Comparison of ENCODE assay signal across 19 cellular contexts in the genomic region with DNA sequence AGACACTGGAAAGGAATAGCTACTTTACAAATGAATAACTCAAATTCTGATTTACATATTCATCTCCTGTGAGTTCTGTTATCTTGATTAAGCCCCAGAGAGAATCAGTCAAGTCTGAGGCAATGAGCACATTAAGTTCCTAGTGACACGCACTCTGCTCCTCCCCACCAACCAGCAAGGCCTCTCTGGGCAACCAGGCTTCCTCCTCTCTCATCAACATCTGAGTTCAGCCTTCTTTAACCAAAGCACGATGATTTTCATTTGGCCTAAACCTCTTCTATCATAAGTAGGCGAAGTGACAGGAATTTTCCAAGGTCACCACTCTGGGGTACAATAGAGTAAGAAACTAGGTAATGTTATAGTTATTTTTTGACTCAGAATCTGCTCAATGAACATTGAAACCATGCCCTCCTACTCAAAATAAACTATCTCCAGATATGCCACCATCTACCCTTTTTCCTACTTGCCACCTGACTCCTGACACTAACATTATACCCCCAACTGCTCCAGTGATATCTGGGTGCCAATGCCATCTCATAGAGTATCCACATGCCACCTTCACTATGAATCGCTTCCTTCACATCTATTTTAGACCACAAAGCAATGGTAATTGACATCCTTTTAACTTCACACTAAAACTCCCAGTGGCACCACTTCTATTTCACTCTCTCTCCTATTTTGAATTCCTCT.
DNase-seq lines count a peak whose midpoint lies in the region; ATAC-seq lines count a peak whose summit lies in the region.
"Had no signal": no experiment of that assay in that cellular context is flagged by ENCODE, and none has a peak within 500 bp of the region (broad histone marks: within the 10 kb centered on the region; RNA-seq: fewer than 3 reads in every experiment).

No MANE protein-coding gene starts in this region.

- H3K36me3 Mint-ChIP-seq in activated CD4-positive, alpha-beta T cell treated with anti-CD3 and anti-CD28 coated beads, Interleukin-2, amount 10 ng/mL, durations not matched to agents 7 days and 5 days (ENCODE audit: low read depth) = peaks cover 3% of the 10 kb centered on the region
- no peaks in the 10 kb centered on the region for H3K36me3 Mint-ChIP-seq in activated T-cell treated with anti-CD3 and anti-CD28 coated beads, Interleukin-2, amount 50 U/mL, for 4 hours (ENCODE audit: insufficient read depth)
- no peaks in the 10 kb centered on the region for H3K36me3 Mint-ChIP-seq in naive thymus-derived CD8-positive, alpha-beta T cell

- peaks cover 19% of the 10 kb centered on the region for H3K9me3 Mint-ChIP-seq in activated CD4-positive, alpha-beta T cell treated with anti-CD3 and anti-CD28 coated beads, Interleukin-2, amount 10 ng/mL, durations not matched to agents 7 days and 5 days
- no peaks in the 10 kb centered on the region for H3K9me3 Mint-ChIP-seq in activated T-cell treated with anti-CD3 and anti-CD28 coated beads, Interleukin-2, amount 50 U/mL, for 4 hours
- H3K9me3 Mint-ChIP-seq in naive thymus-derived CD8-positive, alpha-beta T cell = peaks cover 0 to 5% (median 0%) of the 10 kb centered on the region in 9 donors
- H3K9me3 Mint-ChIP-seq: effector memory CD8-positive, alpha-beta T cell; GM23338 had no signal

- no peak overlapping the region for H3K27ac Mint-ChIP-seq in activated CD4-positive, alpha-beta T cell treated with anti-CD3 and anti-CD28 coated beads, Interleukin-2, amount 10 ng/mL, durations not matched to agents 7 days and 5 days
- H3K27ac Mint-ChIP-seq in naive thymus-derived CD8-positive, alpha-beta T cell = peak overlapping the region in 7 of 10 donors; percentile 1 to 85 (median 20)
- H3K27ac Mint-ChIP-seq: effector memory CD8-positive, alpha-beta T cell; GM23338 had no signal

- H3K4me1 Mint-ChIP-seq in activated CD4-positive, alpha-beta T cell treated with anti-CD3 and anti-CD28 coated beads, Interleukin-2, amount 10 ng/mL, durations not matched to agents 7 days and 5 days = peaks cover 18% of the 10 kb centered on the region
- H3K4me1 Mint-ChIP-seq in activated T-cell treated with anti-CD3 and anti-CD28 coated beads, Interleukin-2, amount 50 U/mL, for 4 hours (ENCODE audit: low read depth) = peaks cover 50% of the 10 kb centered on the region
- peaks cover 8 to 39% (median 21%) of the 10 kb centered on the region in 4 donors for H3K4me1 Mint-ChIP-seq in naive thymus-derived CD8-positive, alpha-beta T cell

- POLR2A ChIA-PET in activated CD4-positive, alpha-beta T cell treated with anti-CD3 and anti-CD28 coated beads, Interleukin-2, amount 10 ng/mL, durations not matched to agents 7 days and 5 days (lab: Charles Lee) = no interaction called here
- POLR2A ChIA-PET in naive thymus-derived CD8-positive, alpha-beta T cell (lab: Charles Lee) = interaction anchor here (0.6 kb wide), 1 partner anchor 11 kb away, joined by 4 read pairs; no protein-coding TSS in a partner anchor

- DNase-seq in activated CD4-positive, alpha-beta T cell treated with anti-CD3 and anti-CD28 coated beads for 48 hours = peak; percentile 74
- no peak for DNase-seq in activated CD4-positive, alpha-beta T cell treated with anti-CD3 and anti-CD28 coated beads, Interleukin-2, amount 10 ng/mL, durations not matched to agents 7 days and 5 days
- no peak for DNase-seq in activated T-cell treated with anti-CD3 and anti-CD28 coated beads, Interleukin-2, amount 50 U/mL, for 4 hours
- DNase-seq in naive thymus-derived CD8-positive, alpha-beta T cell = no peak
- DNase-seq in stimulated activated CD8-positive, alpha-beta memory T cell treated with anti-CD3 and anti-CD28 coated beads, Interleukin-4, amount 100 ng/mL, for 48 hours = peak; percentile 57
- no peak for DNase-seq in NCI-H2227 (lab: John Stamatoyannopoulos, UW; ENCODE audit: unreplicated experiment)
- no peak for DNase-seq in CD1c-positive myeloid dendritic cell (ENCODE audit: extremely low spot score)
- DNase-seq in central memory CD4-positive, alpha-beta T cell = no peak
- DNase-seq: activated CD8-positive, alpha-beta memory T cell treated with anti-CD3 and anti-CD28 coated beads, Interleukin-2, amount 50 U/mL, for 4 hours; amygdala; C1 segment of cervical spinal cord; DMS53; effector memory CD8-positive, alpha-beta T cell; mesenchymal stem cell; MG63; NCI-H1694; transverse colon had no signal

- CTCF ChIA-PET in activated CD4-positive, alpha-beta T cell treated with anti-CD3 and anti-CD28 coated beads, Interleukin-2, amount 10 ng/mL, durations not matched to agents 7 days and 5 days (lab: Charles Lee) = no interaction called here

- ATAC-seq in activated T-cell treated with anti-CD3 and anti-CD28 coated beads, Interleukin-2, amount 50 U/mL, for 4 hours = peak; percentile 92
- ATAC-seq in naive thymus-derived CD8-positive, alpha-beta T cell = peak; percentile 68 to 70
- ATAC-seq: effector memory CD8-positive, alpha-beta T cell; HepG2 had no signal

- H3K27me3 Mint-ChIP-seq in activated CD4-positive, alpha-beta T cell treated with anti-CD3 and anti-CD28 coated beads, Interleukin-2, amount 10 ng/mL, durations not matched to agents 7 days and 5 days = no peaks in the 10 kb centered on the region
- no peaks in the 10 kb centered on the region for H3K27me3 Mint-ChIP-seq in activated T-cell treated with anti-CD3 and anti-CD28 coated beads, Interleukin-2, amount 50 U/mL, for 4 hours (ENCODE audit: low read depth)
- peaks cover 0 to 5% (median 0%) of the 10 kb centered on the region in 5 donors for H3K27me3 Mint-ChIP-seq in naive thymus-derived CD8-positive, alpha-beta T cell
- H3K27me3 Mint-ChIP-seq: effector memory CD8-positive, alpha-beta T cell had no signal

- no peak overlapping the region for H3K4me3 Mint-ChIP-seq in activated CD4-positive, alpha-beta T cell treated with anti-CD3 and anti-CD28 coated beads, Interleukin-2, amount 10 ng/mL, durations not matched to agents 7 days and 5 days
- H3K4me3 Mint-ChIP-seq in activated T-cell treated with anti-CD3 and anti-CD28 coated beads, Interleukin-2, amount 50 U/mL, for 4 hours = peak overlapping the region; percentile 21
- H3K4me3 Mint-ChIP-seq in naive thymus-derived CD8-positive, alpha-beta T cell = peak overlapping the region in 1 of 10 donors; percentile 16
- H3K4me3 Mint-ChIP-seq: effector memory CD8-positive, alpha-beta T cell; GM23338 had no signal

Comparison
In these comparisons a context has a peak if more than half of its experiments do, and no peak if none do; other contexts are left out.
1. DNase-seq: peak in activated CD4-positive, alpha-beta T cell treated with anti-CD3 and anti-CD28 coated beads for 48 hours (single experiment) and stimulated activated CD8-positive, alpha-beta memory T cell treated with anti-CD3 and anti-CD28 coated beads, Interleukin-4, amount 100 ng/mL, for 48 hours (single experiment); none in activated CD4-positive, alpha-beta T cell treated with anti-CD3 and anti-CD28 coated beads, Interleukin-2, amount 10 ng/mL, durations not matched to agents 7 days and 5 days (single experiment), activated T-cell treated with anti-CD3 and anti-CD28 coated beads, Interleukin-2, amount 50 U/mL, for 4 hours (single experiment), naive thymus-derived CD8-positive, alpha-beta T cell (0 of 10), NCI-H2227 (single experiment), CD1c-positive myeloid dendritic cell (single experiment) and central memory CD4-positive, alpha-beta T cell (single experiment).